Comparison of ENCODE assay signal across 23 cellular contexts in the genomic region with DNA sequence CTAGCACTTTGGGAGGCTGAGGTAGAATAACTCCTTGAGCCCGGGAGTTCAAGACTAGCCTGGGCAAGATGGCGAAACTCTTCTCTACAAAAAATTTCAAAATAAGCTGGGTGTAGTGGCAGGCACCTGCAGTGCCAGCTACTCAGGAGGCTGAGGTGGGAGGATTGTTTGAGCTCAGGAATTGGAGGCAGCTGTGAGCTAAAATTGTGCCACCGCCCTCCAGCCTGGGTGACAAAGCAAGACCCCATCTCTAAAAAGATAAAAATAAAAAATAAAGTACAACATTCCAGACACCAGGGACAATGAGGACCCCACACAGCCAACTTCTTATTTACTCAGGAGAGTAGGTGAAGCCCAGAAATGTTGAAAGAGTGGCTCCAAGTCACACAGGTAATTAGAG. TPM values are rescaled to one million over a fixed set of nuclear protein-coding genes. Genes with fewer than 3 reads are reported as not detected.
"Had no signal": no experiment of that assay in that cellular context is flagged by ENCODE, and none has a peak within 500 bp of the region (broad histone marks: within the 10 kb centered on the region; RNA-seq: fewer than 3 reads in every experiment).

No MANE protein-coding gene starts in this region.

- H3K4me3 Mint-ChIP-seq: activated B cell treated with CpG ODN at 0.5 μM for 24 hours; activated CD4-positive, alpha-beta memory T cell treated with anti-CD3 and anti-CD28 coated beads, Interleukin-2, amount 10 ng/mL, durations not matched to agents 7 days and 5 days; activated CD8-positive, alpha-beta memory T cell treated with anti-CD3 and anti-CD28 coated beads, Interleukin-2, amount 10 ng/mL, durations not matched to agents 7 days and 5 days; activated naive CD8-positive, alpha-beta T cell treated with anti-CD3 and anti-CD28 coated beads, Interleukin-2, amount 10 ng/mL, durations not matched to agents 7 days and 5 days; activated T-helper 17 cell treated with anti-CD3 and anti-CD28 coated beads, Interleukin-2, amount 50 U/mL, for 72 hours; naive thymus-derived CD8-positive, alpha-beta T cell; T-cell had no signal

- H3K36me3 ChIP-seq: colonic mucosa, gastroesophageal sphincter, heart left ventricle, left lung, pancreas, tibial nerve, vagina had no signal

- H3K4me1 ChIP-seq: colonic mucosa had no signal

- H3K27me3 Mint-ChIP-seq: activated B cell treated with CpG ODN at 0.5 μM for 24 hours; activated CD4-positive, alpha-beta memory T cell treated with anti-CD3 and anti-CD28 coated beads, Interleukin-2, amount 10 ng/mL, durations not matched to agents 7 days and 5 days had no signal

- DNase-seq: activated B cell treated with CpG ODN at 0.5 μM for 24 hours; activated CD4-positive, alpha-beta memory T cell treated with anti-CD3 and anti-CD28 coated beads, Interleukin-2, amount 10 ng/mL, durations not matched to agents 7 days and 5 days; activated CD4-positive, alpha-beta T cell treated with anti-CD3 and anti-CD28 coated beads for 48 hours; activated CD8-positive, alpha-beta memory T cell treated with anti-CD3 and anti-CD28 coated beads, Interleukin-2, amount 10 ng/mL, durations not matched to agents 7 days and 5 days; activated naive CD4-positive, alpha-beta T cell treated with Interleukin-2 at 50 U/mL for 16 hours; activated naive CD8-positive, alpha-beta T cell treated with anti-CD3 and anti-CD28 coated beads, Interleukin-2, amount 10 ng/mL, durations not matched to agents 7 days and 5 days; amygdala; body of pancreas; central memory CD4-positive, alpha-beta T cell; colonic mucosa; heart left ventricle; left lung; mucosa of descending colon; naive thymus-derived CD8-positive, alpha-beta T cell; pancreas; stimulated activated CD8-positive, alpha-beta memory T cell treated with anti-CD3 and anti-CD28 coated beads, Interleukin-4, amount 100 ng/mL, for 48 hours; stimulated activated naive CD4-positive, alpha-beta T cell; T-cell had no signal

- H3K27ac Mint-ChIP-seq: activated B cell treated with CpG ODN at 0.5 μM for 24 hours; activated CD4-positive, alpha-beta memory T cell treated with anti-CD3 and anti-CD28 coated beads, Interleukin-2, amount 10 ng/mL, durations not matched to agents 7 days and 5 days; activated CD8-positive, alpha-beta memory T cell treated with anti-CD3 and anti-CD28 coated beads, Interleukin-2, amount 10 ng/mL, durations not matched to agents 7 days and 5 days; activated naive CD8-positive, alpha-beta T cell treated with anti-CD3 and anti-CD28 coated beads, Interleukin-2, amount 10 ng/mL, durations not matched to agents 7 days and 5 days; activated T-helper 17 cell treated with anti-CD3 and anti-CD28 coated beads, Interleukin-2, amount 50 U/mL, for 72 hours; naive thymus-derived CD8-positive, alpha-beta T cell; T-cell had no signal

- H3K9me3 ChIP-seq: body of pancreas, colonic mucosa, gastroesophageal sphincter, heart left ventricle, left lung, mucosa of descending colon, pancreas, tibial nerve, vagina had no signal

- H3K9me3 Mint-ChIP-seq: activated B cell treated with CpG ODN at 0.5 μM for 24 hours; activated T-helper 17 cell treated with anti-CD3 and anti-CD28 coated beads, Interleukin-2, amount 50 U/mL, for 72 hours had no signal

- H3K36me3 Mint-ChIP-seq: activated CD8-positive, alpha-beta memory T cell treated with anti-CD3 and anti-CD28 coated beads, Interleukin-2, amount 10 ng/mL, durations not matched to agents 7 days and 5 days; activated naive CD8-positive, alpha-beta T cell treated with anti-CD3 and anti-CD28 coated beads, Interleukin-2, amount 10 ng/mL, durations not matched to agents 7 days and 5 days; naive thymus-derived CD8-positive, alpha-beta T cell; T-cell had no signal

- H3K4me3 ChIP-seq: body of pancreas, colonic mucosa, gastroesophageal sphincter, heart left ventricle, left lung, mucosa of descending colon, pancreas, tibial nerve, vagina had no signal

- H3K4me1 Mint-ChIP-seq: activated B cell treated with CpG ODN at 0.5 μM for 24 hours; activated CD4-positive, alpha-beta memory T cell treated with anti-CD3 and anti-CD28 coated beads, Interleukin-2, amount 10 ng/mL, durations not matched to agents 7 days and 5 days; activated CD8-positive, alpha-beta memory T cell treated with anti-CD3 and anti-CD28 coated beads, Interleukin-2, amount 10 ng/mL, durations not matched to agents 7 days and 5 days; activated naive CD8-positive, alpha-beta T cell treated with anti-CD3 and anti-CD28 coated beads, Interleukin-2, amount 10 ng/mL, durations not matched to agents 7 days and 5 days; activated T-helper 17 cell treated with anti-CD3 and anti-CD28 coated beads, Interleukin-2, amount 50 U/mL, for 72 hours; naive thymus-derived CD8-positive, alpha-beta T cell; T-cell had no signal

- H3K27ac ChIP-seq: body of pancreas, colonic mucosa, gastroesophageal sphincter, pancreas, tibial nerve, vagina had no signal

- H3K27me3 ChIP-seq: body of pancreas, colonic mucosa, gastroesophageal sphincter, heart left ventricle, left lung, pancreas, tibial nerve, vagina had no signal

- ATAC-seq: activated CD8-positive, alpha-beta memory T cell treated with anti-CD3 and anti-CD28 coated beads, Interleukin-2, amount 10 ng/mL, durations not matched to agents 7 days and 5 days; activated T-helper 17 cell treated with anti-CD3 and anti-CD28 coated beads, Interleukin-2, amount 50 U/mL, for 72 hours; body of pancreas; gastroesophageal sphincter; heart left ventricle; left lung; mucosa of descending colon; naive thymus-derived CD8-positive, alpha-beta T cell; pancreas; sciatic nerve; T-cell had no signal

RNA-seq across cellular contexts. Expression of gene APBB2, which starts 53.0 kb away (rescaled TPM):
- polyA plus RNA-seq: naive thymus-derived CD8-positive, alpha-beta T cell had no signal
